ENCODE assay signal across 21 cellular contexts in genomic region chr15:86061581-86061980, GRCh38. TPM values are rescaled to one million over a fixed set of nuclear protein-coding genes. Genes with fewer than 3 reads are reported as not detected.
DNase-seq lines count a peak whose midpoint lies in the region; ATAC-seq and TF ChIP-seq lines count a peak whose summit lies in the region.
"Had no signal": no experiment of that assay in that cellular context is flagged by ENCODE, and none has a peak within 500 bp of the region (broad histone marks: within the 10 kb centered on the region; RNA-seq: fewer than 3 reads in every experiment).

No MANE protein-coding gene starts in this region.

- H3K4me1 Mint-ChIP-seq in GM23338, result peaks cover 6% of the 10 kb centered on the region; the same call in 2 of the 3 replicates
- peaks cover 47% of the 10 kb centered on the region for H3K4me1 Mint-ChIP-seq in brain

- H3K4me2 ChIP-seq in GM23338, result no peak overlapping the region
- no peak overlapping the region for H3K4me2 ChIP-seq in trophoblast cell (ENCODE audit: low read length)
- H3K4me2 ChIP-seq: KMS-11, SK-N-SH had no signal

- WGBS in trophoblast cell (ENCODE audit: extremely low coverage, insufficient coverage, insufficient read length), result no CpG with 5 or more reads among the region's 12 CpGs

- H3F3A ChIP-seq in GM23338 (replicated peaks; ENCODE audit: low read depth), result no peaks in the 10 kb centered on the region

- CTCF ChIA-PET in RWPE1 (lab: Yijun Ruan, JAX) (no interaction called here), HEK293T (lab: Yijun Ruan, JAX) (interaction anchor here (0.7 kb wide), 1 partner anchor 79 kb away, joined by 6 read pairs; no protein-coding TSS in a partner anchor)

- H3K36me3 Mint-ChIP-seq in GM23338 (ENCODE audit: low read depth), result no peaks in the 10 kb centered on the region
- no peaks in the 10 kb centered on the region for H3K36me3 Mint-ChIP-seq in brain

- no peak overlapping the region for H3K14ac ChIP-seq in trophoblast cell (ENCODE audit: low read length)

- H3K79me2 ChIP-seq in GM23338 (replicated peaks; ENCODE audit: insufficient read depth) (no peaks in the 10 kb centered on the region), trophoblast cell (ENCODE audit: control insufficient read depth, insufficient read depth, low read length, poor library complexity) (no peaks in the 10 kb centered on the region)

- H4K12ac ChIP-seq in trophoblast cell (ENCODE audit: low read depth, low read length), result no peak overlapping the region

- no peak overlapping the region for H2BK120ac ChIP-seq in trophoblast cell (ENCODE audit: insufficient read depth, low read length, poor library complexity)

- no peaks in the 10 kb centered on the region for H3K79me1 ChIP-seq in trophoblast cell (ENCODE audit: low read length)

- H3K9me3 Mint-ChIP-seq in GM23338, result no peaks in the 10 kb centered on the region
- no peaks in the 10 kb centered on the region for H3K9me3 Mint-ChIP-seq in brain

- H3K27me3 Mint-ChIP-seq in GM23338 (ENCODE audit: insufficient read depth, low read depth, poor library complexity) (no peaks in the 10 kb centered on the region), brain (no peaks in the 10 kb centered on the region)

- H3K27me3 ChIP-seq in GM23338 (ENCODE audit: insufficient read depth) (no peaks in the 10 kb centered on the region), trophoblast cell (ENCODE audit: insufficient read depth, low read length) (no peaks in the 10 kb centered on the region)

- H3K27ac Mint-ChIP-seq in GM23338 (no peak overlapping the region), brain (peak overlapping the region in 3 of 5 experiments; percentile 30 to 68 (median 44))

- H4K8ac ChIP-seq in trophoblast cell (ENCODE audit: low read depth, low read length), result no peak overlapping the region

- H4K91ac ChIP-seq in trophoblast cell (ENCODE audit: low read depth, low read length), result no peak overlapping the region

- H3K36me3 ChIP-seq in GM23338 (ENCODE audit: insufficient read depth), result no peaks in the 10 kb centered on the region
- no peaks in the 10 kb centered on the region for H3K36me3 ChIP-seq in trophoblast cell (ENCODE audit: control insufficient read depth in 1 of 2, insufficient read depth in 2 of 2, low read length in 2 of 2)

- no peak overlapping the region for H3K23ac ChIP-seq in trophoblast cell (ENCODE audit: low read length)

- peaks cover 1% of the 10 kb centered on the region for H3K9me3 ChIP-seq in trophoblast cell (ENCODE audit: insufficient read depth, low read depth, low read length)
- H3K9me3 ChIP-seq: SK-N-SH had no signal

- no peak overlapping the region for H3K27ac ChIP-seq in GM23338 (ENCODE audit: low read depth)
- no peak overlapping the region for H3K27ac ChIP-seq in trophoblast cell (ENCODE audit: low read depth, low read length)
- no peak overlapping the region for H3K27ac ChIP-seq in RWPE1
- H3K27ac ChIP-seq: KMS-11 had no signal

- ATAC-seq in GM23338 (no peak), GM18517 (IDR thresholded peaks at IDR 0.05; ENCODE audit: unreplicated experiment) (no peak)

- no peak overlapping the region for H2AK5ac ChIP-seq in trophoblast cell (ENCODE audit: low read length)

- H3K9ac ChIP-seq in trophoblast cell (ENCODE audit: low read length), result no peak overlapping the region
- H3K9ac ChIP-seq: KMS-11, SK-N-SH had no signal

- H2AFZ ChIP-seq in GM23338 (peak overlapping the region; percentile 47; the same call in 1 of the 2 replicates), trophoblast cell (ENCODE audit: insufficient read depth, low read length, poor library complexity) (no peak overlapping the region)

- no peak overlapping the region for H3K4ac ChIP-seq in trophoblast cell (ENCODE audit: low read depth, low read length)

- no peak overlapping the region for H2BK5ac ChIP-seq in trophoblast cell (ENCODE audit: low read depth, low read length, poor library complexity)

- H2BK12ac ChIP-seq in trophoblast cell (ENCODE audit: low read length), result no peak overlapping the region

- H3K4me3 ChIP-seq in GM23338 (no peak overlapping the region), trophoblast cell (ENCODE audit: low read depth, low read length) (no peak overlapping the region)

- H3K4me1 ChIP-seq in GM23338 (ENCODE audit: insufficient read depth) (peaks cover 5% of the 10 kb centered on the region; the same call in 1 of the 2 replicates), trophoblast cell (ENCODE audit: control insufficient read depth in 1 of 2, insufficient read depth in 2 of 2, low read length in 2 of 2) (no peaks in the 10 kb centered on the region)

- POLR2A ChIA-PET in RWPE1 (lab: Yijun Ruan, JAX; ENCODE audit: low non-redundant PET), result no interaction called here
- POLR2A ChIA-PET in HEK293T (lab: Yijun Ruan, JAX), result no interaction called here

- TF ChIP-seq CTCF in GM23338 (conservative IDR thresholded peaks at IDR 0.05; ENCODE audit: low read depth in 2 of 2) (no peak), brain (conservative IDR thresholded peaks at IDR 0.05) (no peak), RWPE1 (conservative IDR thresholded peaks at IDR 0.05; ENCODE audit: low read depth) (no peak)

- DNase-seq in GM23338 (ENCODE audit: low spot score) (no peak), NCI-H82 (lab: John Stamatoyannopoulos, UW) (peak; percentile 98), trophoblast cell (peak; percentile 42 to 54), RWPE1 (ENCODE audit: low spot score) (no peak), HEK293T (ENCODE audit: extremely low spot score) (no peak), AG08395 (ENCODE audit: low spot score) (no peak)
- DNase-seq: C1 segment of cervical spinal cord, DND-41, GOT3, NCI-H1092, NCI-H146, NCI-H2081, NCI-H2171 treated with DMSO at 0.1 percent for 48 hours, NCI-H446, SHP77 treated with DMSO at 0.1 percent for 48 hours, SK-N-SH, T-helper 1 cell had no signal

- peaks cover 9% of the 10 kb centered on the region; the same call in 1 of the 2 replicates for H3K9me2 ChIP-seq in GM23338 (ENCODE audit: insufficient read depth)
- H3K9me2 ChIP-seq: SK-N-SH had no signal

- no peaks in the 10 kb centered on the region for H4K20me1 ChIP-seq in GM23338 (replicated peaks; ENCODE audit: insufficient read depth)

- no peak overlapping the region for H3K18ac ChIP-seq in trophoblast cell (ENCODE audit: low read length)

- H3K4me3 Mint-ChIP-seq in GM23338 (no peak overlapping the region), brain (no peak overlapping the region)

TF ChIP-seq in GM23338, 12 proteins besides CTCF, POLR2A, EP300 and RAD21 (continues in another document):
- TF ChIP-seq STAT1 (IDR thresholded peaks at IDR 0.05; ENCODE audit: unreplicated experiment) (no peak), EZH2 (IDR thresholded peaks at IDR 0.05; ENCODE audit: low read depth, unreplicated experiment) (no peak), EZH2phosphoT487 (IDR thresholded peaks at IDR 0.05; ENCODE audit: unreplicated experiment) (no peak)
- TF ChIP-seq, protein P1, sequence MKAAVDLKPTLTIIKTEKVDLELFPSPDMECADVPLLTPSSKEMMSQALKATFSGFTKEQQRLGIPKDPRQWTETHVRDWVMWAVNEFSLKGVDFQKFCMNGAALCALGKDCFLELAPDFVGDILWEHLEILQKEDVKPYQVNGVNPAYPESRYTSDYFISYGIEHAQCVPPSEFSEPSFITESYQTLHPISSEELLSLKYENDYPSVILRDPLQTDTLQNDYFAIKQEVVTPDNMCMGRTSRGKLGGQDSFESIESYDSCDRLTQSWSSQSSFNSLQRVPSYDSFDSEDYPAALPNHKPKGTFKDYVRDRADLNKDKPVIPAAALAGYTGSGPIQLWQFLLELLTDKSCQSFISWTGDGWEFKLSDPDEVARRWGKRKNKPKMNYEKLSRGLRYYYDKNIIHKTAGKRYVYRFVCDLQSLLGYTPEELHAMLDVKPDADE (IDR thresholded peaks at IDR 0.05), result no peak

TF ChIP-seq in HEK293T, 16 proteins besides CTCF, POLR2A, EP300 and RAD21:
- TF ChIP-seq, protein P2, sequence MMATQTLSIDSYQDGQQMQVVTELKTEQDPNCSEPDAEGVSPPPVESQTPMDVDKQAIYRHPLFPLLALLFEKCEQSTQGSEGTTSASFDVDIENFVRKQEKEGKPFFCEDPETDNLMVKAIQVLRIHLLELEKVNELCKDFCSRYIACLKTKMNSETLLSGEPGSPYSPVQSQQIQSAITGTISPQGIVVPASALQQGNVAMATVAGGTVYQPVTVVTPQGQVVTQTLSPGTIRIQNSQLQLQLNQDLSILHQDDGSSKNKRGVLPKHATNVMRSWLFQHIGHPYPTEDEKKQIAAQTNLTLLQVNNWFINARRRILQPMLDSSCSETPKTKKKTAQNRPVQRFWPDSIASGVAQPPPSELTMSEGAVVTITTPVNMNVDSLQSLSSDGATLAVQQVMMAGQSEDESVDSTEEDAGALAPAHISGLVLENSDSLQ (IDR thresholded peaks at IDR 0.05), result no peak
TF ChIP-seq in HEK293T: peak in this region for 0.

RNA-seq across cellular contexts. Expression of gene AGBL1, which starts 18.1 kb away (rescaled TPM):
- 0.03 TPM in 1 of 2 replicates, not detected in the other for total RNA-seq in GM23338 (2014; rRNA removed; shearing (Covaris generic))
- not detected in 2 replicates for polyA plus RNA-seq in GM23338 (2016; fragmentation: Nextera tagmentation; extraction: Ambion mirVana)
- polyA plus RNA-seq in brain (ENCODE audit: insufficient read depth, low read depth, low replicate concordance), result not detected
- polyA plus RNA-seq in trophoblast cell (2013), result not detected in 2 replicates
- total RNA-seq: RPMI7951 had no signal
- polyA plus RNA-seq: SK-N-SH had no signal

Comparison
In these comparisons a context has a peak if more than half of its experiments do, and no peak if none do; other contexts are left out.
1. DNase-seq: peak in NCI-H82 (single experiment) and trophoblast cell (2 of 2); none in GM23338 (single experiment), RWPE1 (single experiment), HEK293T (single experiment) and AG08395 (single experiment).